Comparison of ENCODE assay signal across 8 cellular contexts in the genomic region with DNA sequence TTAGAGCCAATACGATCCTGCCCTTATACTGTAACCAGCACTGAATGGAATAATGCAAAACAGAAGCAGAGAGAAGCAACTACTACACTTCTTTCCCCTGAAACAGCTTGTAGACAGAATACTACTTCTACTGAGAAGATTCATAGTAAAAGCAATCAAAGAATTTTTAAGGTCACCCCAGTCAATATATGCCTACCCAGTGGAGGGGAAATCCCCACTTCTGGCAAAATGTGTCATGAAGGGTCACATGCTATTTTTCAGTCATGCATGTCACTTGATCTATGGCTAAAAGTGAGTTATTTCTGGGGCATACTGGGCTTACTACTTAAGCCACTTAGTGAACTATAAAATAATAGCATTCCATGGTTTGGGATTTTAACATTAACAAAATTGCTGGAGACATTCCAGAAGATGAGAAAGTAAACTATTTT. TPM values are rescaled to one million over a fixed set of nuclear protein-coding genes. Genes with fewer than 3 reads are reported as not detected.
DNase-seq lines count a peak whose midpoint lies in the region; ATAC-seq and TF ChIP-seq lines count a peak whose summit lies in the region.

No MANE protein-coding gene starts in this region.

- peaks cover 22% of the 10 kb centered on the region for H3K4me1 Mint-ChIP-seq in T-helper 2 cell treated with Interferon-gamma antibody and Interleukin-4, amounts not matched to agents 5 μg/mL and 100 μg/mL, for 36 hours (ENCODE audit: low read depth)
- H3K4me1 Mint-ChIP-seq in nephron: peaks cover 16% of the 10 kb centered on the region

- ATAC-seq in GM18519 (IDR thresholded peaks at IDR 0.05; ENCODE audit: low FRiP score, unreplicated experiment): peak; percentile 64

- peak overlapping the region; percentile 22 for H3K27ac Mint-ChIP-seq in T-helper 2 cell treated with Interferon-gamma antibody and Interleukin-4, amounts not matched to agents 5 μg/mL and 100 μg/mL, for 36 hours
- H3K27ac Mint-ChIP-seq in nephron: peak overlapping the region; percentile 28 to 67 (median 61)

- CTCF ChIA-PET in HEK293 (lab: Yijun Ruan, JAX): interaction anchor here (1.0 to 1.2 kb wide), 2 partner anchors 12 to 129 kb away, joined by 3 read pairs; no protein-coding TSS in a partner anchor

- 81 to 100% methylated on average over 1 of the region's 1 CpG for WGBS in testis, 2 donors

- no peak overlapping the region for H3K27ac ChIP-seq in HEK293 (ENCODE audit: extremely low read depth, low read depth, low read length)
- no peak overlapping the region for H3K27ac ChIP-seq in tibial artery
- H3K27ac ChIP-seq in testis: no peak overlapping the region

- DNase-seq in T-helper 2 cell treated with Interferon-gamma antibody and Interleukin-4, amounts not matched to agents 5 μg/mL and 100 μg/mL, for 36 hours (ENCODE audit: low spot score): peak; percentile 73
- DNase-seq in tibial artery: no peak
- DNase-seq in testis: no peak
- no peak for DNase-seq in NCI-H2107 (lab: John Stamatoyannopoulos, UW)
- no peak for DNase-seq in GDM1 (lab: John Stamatoyannopoulos, UW)

- intact Hi-C loops in tibial artery (cut with DNase I; ENCODE audit: low total_unique reads) (no loop called here), testis (cut with DNase I; ENCODE audit: low total_unique reads) (no loop called here)

- H3K4me3 ChIP-seq in HEK293 (ENCODE audit: low read depth, low read length) (no peak overlapping the region), tibial artery (no peak overlapping the region), testis (no peak overlapping the region)

- no peaks in the 10 kb centered on the region for H3K9me3 Mint-ChIP-seq in T-helper 2 cell treated with Interferon-gamma antibody and Interleukin-4, amounts not matched to agents 5 μg/mL and 100 μg/mL, for 36 hours
- peaks cover 6% of the 10 kb centered on the region for H3K9me3 Mint-ChIP-seq in nephron

- TF ChIP-seq POLR2A in testis (IDR thresholded peaks at IDR 0.05): no peak

- TF ChIP-seq CTCF in HEK293 (tag by site-specific recombination; IDR thresholded peaks at IDR 0.05) (no peak), nephron (IDR thresholded peaks at IDR 0.05; ENCODE audit: unreplicated experiment in 3 of 3) (no peak), tibial artery (IDR thresholded peaks at IDR 0.05) (no peak), testis (IDR thresholded peaks at IDR 0.05) (no peak)

- no peaks in the 10 kb centered on the region for H3K9me3 ChIP-seq in HEK293 (ENCODE audit: control insufficient read depth, insufficient read depth, low read depth, low read length)
- no peaks in the 10 kb centered on the region for H3K9me3 ChIP-seq in tibial artery
- no peaks in the 10 kb centered on the region for H3K9me3 ChIP-seq in testis

- no peaks in the 10 kb centered on the region for H3K4me1 ChIP-seq in HEK293 (ENCODE audit: control insufficient read depth, insufficient read depth, low read length)
- H3K4me1 ChIP-seq in tibial artery: no peaks in the 10 kb centered on the region
- no peaks in the 10 kb centered on the region for H3K4me1 ChIP-seq in testis

- no peaks in the 10 kb centered on the region for H3K27me3 ChIP-seq in tibial artery
- no peaks in the 10 kb centered on the region for H3K27me3 ChIP-seq in testis

- peaks cover 19 to 69% of the 10 kb centered on the region in 2 experiments for H3K36me3 ChIP-seq in HEK293 (ENCODE audit: control insufficient read depth in 2 of 2, insufficient read depth in 1 of 2, low read length in 2 of 2)
- H3K36me3 ChIP-seq in tibial artery: peaks cover 70 to 92% (median 70%) of the 10 kb centered on the region in 3 donors
- H3K36me3 ChIP-seq in testis (ENCODE audit: low read depth, missing control alignments): no peaks in the 10 kb centered on the region

- no peaks in the 10 kb centered on the region for H3K27me3 Mint-ChIP-seq in T-helper 2 cell treated with Interferon-gamma antibody and Interleukin-4, amounts not matched to agents 5 μg/mL and 100 μg/mL, for 36 hours (ENCODE audit: low read depth)
- H3K27me3 Mint-ChIP-seq in nephron (ENCODE audit: low read depth): no peaks in the 10 kb centered on the region

- H3K36me3 Mint-ChIP-seq in T-helper 2 cell treated with Interferon-gamma antibody and Interleukin-4, amounts not matched to agents 5 μg/mL and 100 μg/mL, for 36 hours (ENCODE audit: low read depth): peaks cover 61% of the 10 kb centered on the region
- H3K36me3 Mint-ChIP-seq in nephron (ENCODE audit: low read depth): peaks cover 84% of the 10 kb centered on the region

- POLR2A ChIA-PET in HEK293 (lab: Yijun Ruan, JAX): no interaction called here

- no peak overlapping the region for H3K4me3 Mint-ChIP-seq in T-helper 2 cell treated with Interferon-gamma antibody and Interleukin-4, amounts not matched to agents 5 μg/mL and 100 μg/mL, for 36 hours
- H3K4me3 Mint-ChIP-seq in nephron: no peak overlapping the region

TF ChIP-seq in HEK293, 187 proteins besides CTCF, POLR2A, EP300 and RAD21:
- TF ChIP-seq ZNF391 (tag by site-specific recombination; IDR thresholded peaks at IDR 0.05; ENCODE audit: borderline replicate concordance, low read depth): no peak
- TF ChIP-seq, protein P1, sequence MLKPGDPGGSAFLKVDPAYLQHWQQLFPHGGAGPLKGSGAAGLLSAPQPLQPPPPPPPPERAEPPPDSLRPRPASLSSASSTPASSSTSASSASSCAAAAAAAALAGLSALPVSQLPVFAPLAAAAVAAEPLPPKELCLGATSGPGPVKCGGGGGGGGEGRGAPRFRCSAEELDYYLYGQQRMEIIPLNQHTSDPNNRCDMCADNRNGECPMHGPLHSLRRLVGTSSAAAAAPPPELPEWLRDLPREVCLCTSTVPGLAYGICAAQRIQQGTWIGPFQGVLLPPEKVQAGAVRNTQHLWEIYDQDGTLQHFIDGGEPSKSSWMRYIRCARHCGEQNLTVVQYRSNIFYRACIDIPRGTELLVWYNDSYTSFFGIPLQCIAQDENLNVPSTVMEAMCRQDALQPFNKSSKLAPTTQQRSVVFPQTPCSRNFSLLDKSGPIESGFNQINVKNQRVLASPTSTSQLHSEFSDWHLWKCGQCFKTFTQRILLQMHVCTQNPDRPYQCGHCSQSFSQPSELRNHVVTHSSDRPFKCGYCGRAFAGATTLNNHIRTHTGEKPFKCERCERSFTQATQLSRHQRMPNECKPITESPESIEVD (tag by site-specific recombination; IDR thresholded peaks at IDR 0.05): 0 out of 2 replicates have a peak, but pooled peaks have one; percentile 9

RNA-seq across cellular contexts. Expression of a gene that starts 25.6 kb away (rescaled TPM):
- total RNA-seq in testis: 1 to 10 TPM; 2.9 to 5.6 TPM
- 4.6 TPM for polyA plus RNA-seq in testis (ENCODE audit: insufficient read depth, low read depth, low replicate concordance)

RNA-seq across cellular contexts. Expression of a gene that starts 52.8 kb away (rescaled TPM):
- total RNA-seq in testis: 1 to 10 TPM in 1 of 2 donors, under 1 TPM in 1; 0.68 to 1.2 TPM
- polyA plus RNA-seq in testis (ENCODE audit: insufficient read depth, low read depth, low replicate concordance): 1.4 TPM
